1 cellular context compared by ENCODE assay signal in genomic region chr17:72386619-72387237, GRCh38.
TF ChIP-seq lines count a peak whose summit lies in the region.

No MANE protein-coding gene starts in this region.

TF ChIP-seq in HepG2, 621 proteins besides CTCF, POLR2A, EP300 and RAD21 (continued from another document and continues in another):
- TF ChIP-seq ZNF513 (CRISPR knock-in tag; conservative IDR thresholded peaks at IDR 0.05) (no peak), NR2F6 (IDR thresholded peaks at IDR 0.05) (peak; percentile 71), NR2F6 (CRISPR knock-in tag; IDR thresholded peaks at IDR 0.05) (0 out of 2 replicates have a peak, but pooled peaks have one; percentile 48), ARNT (IDR thresholded peaks at IDR 0.05) (no peak), ZNF484 (CRISPR knock-in tag; IDR thresholded peaks at IDR 0.05; ENCODE audit: borderline replicate concordance, low read depth) (no peak), KLF9 (CRISPR knock-in tag; IDR thresholded peaks at IDR 0.05; ENCODE audit: low read depth) (no peak), POLR2G (IDR thresholded peaks at IDR 0.05; ENCODE audit: low read depth, low read length) (no peak), RAD51 (IDR thresholded peaks at IDR 0.05; ENCODE audit: borderline replicate concordance) (no peak), ZFP62 (CRISPR knock-in tag; IDR thresholded peaks at IDR 0.05) (no peak), EED (CRISPR knock-in tag; IDR thresholded peaks at IDR 0.05) (no peak), DRAP1 (CRISPR knock-in tag; IDR thresholded peaks at IDR 0.05) (no peak), ZHX1 (CRISPR knock-in tag; IDR thresholded peaks at IDR 0.05; ENCODE audit: low read depth) (peak; percentile 75; the same call in 1 of the 2 replicates), ZNF510 (CRISPR knock-in tag; IDR thresholded peaks at IDR 0.05; ENCODE audit: low read depth) (no peak), ZNF790 (CRISPR knock-in tag; IDR thresholded peaks at IDR 0.05; ENCODE audit: borderline replicate concordance) (no peak), TCF7 (IDR thresholded peaks at IDR 0.05; ENCODE audit: low read depth) (peak; percentile 69), ARNT2 (CRISPR knock-in tag; IDR thresholded peaks at IDR 0.05; ENCODE audit: low read depth) (no peak), ZUFSP (CRISPR knock-in tag; IDR thresholded peaks at IDR 0.05; ENCODE audit: borderline replicate concordance) (no peak), ZEB1 (IDR thresholded peaks at IDR 0.05; ENCODE audit: insufficient replicate concordance, low read depth) (peak; percentile 40), SALL2 (CRISPR knock-in tag; IDR thresholded peaks at IDR 0.05) (peak; percentile 93), STAG1 (CRISPR knock-in tag; IDR thresholded peaks at IDR 0.05) (peak; percentile 28), PHF21A (CRISPR knock-in tag; IDR thresholded peaks at IDR 0.05) (peak; percentile 87), ZNF710 (CRISPR knock-in tag; IDR thresholded peaks at IDR 0.05; ENCODE audit: borderline replicate concordance) (peak; percentile 79), FOXJ3 (CRISPR knock-in tag; IDR thresholded peaks at IDR 0.05; ENCODE audit: borderline replicate concordance) (peak; percentile 88; the same call in 1 of the 2 replicates), ZNF44 (CRISPR knock-in tag; IDR thresholded peaks at IDR 0.05) (no peak), ELF4 (CRISPR knock-in tag; IDR thresholded peaks at IDR 0.05; ENCODE audit: borderline replicate concordance) (no peak), ZGPAT (CRISPR knock-in tag; IDR thresholded peaks at IDR 0.05) (peak; percentile 87), STAT5B (CRISPR knock-in tag; IDR thresholded peaks at IDR 0.05) (no peak), SOX5 (CRISPR knock-in tag; IDR thresholded peaks at IDR 0.05; ENCODE audit: borderline replicate concordance) (peak; percentile 82; the same call in 1 of the 2 replicates), ATF2 (CRISPR knock-in tag; IDR thresholded peaks at IDR 0.05) (no peak), MIXL1 (CRISPR knock-in tag; IDR thresholded peaks at IDR 0.05) (peak; percentile 60; the same call in 1 of the 2 replicates), ZNF607 (CRISPR knock-in tag; IDR thresholded peaks at IDR 0.05; ENCODE audit: borderline replicate concordance) (no peak), KLF6 (CRISPR knock-in tag; IDR thresholded peaks at IDR 0.05) (no peak), FOXK1 (CRISPR knock-in tag; IDR thresholded peaks at IDR 0.05; ENCODE audit: borderline replicate concordance, low read depth) (peak; percentile 88; the same call in 1 of the 2 replicates), HOXA5 (CRISPR knock-in tag; IDR thresholded peaks at IDR 0.05) (peak; percentile 86; the same call in 1 of the 2 replicates), SMC3 (IDR thresholded peaks at IDR 0.05; ENCODE audit: low read length) (no peak; the same call in 1 of the 2 replicates), ZNF180 (CRISPR knock-in tag; IDR thresholded peaks at IDR 0.05; ENCODE audit: borderline replicate concordance, low read depth) (no peak), NCOA1 (CRISPR knock-in tag; IDR thresholded peaks at IDR 0.05) (no peak), SP2 (CRISPR knock-in tag; IDR thresholded peaks at IDR 0.05) (no peak), HMG20B (CRISPR knock-in tag; conservative IDR thresholded peaks at IDR 0.05) (peak; percentile 69; the same call in 1 of the 2 replicates), CHD2 (IDR thresholded peaks at IDR 0.05; ENCODE audit: low read depth, low read length) (no peak), BRCA1 (CRISPR knock-in tag; IDR thresholded peaks at IDR 0.05) (no peak), ZFP41 (CRISPR knock-in tag; IDR thresholded peaks at IDR 0.05; ENCODE audit: borderline replicate concordance) (no peak), GTF2F1 (IDR thresholded peaks at IDR 0.05; ENCODE audit: low read length) (no peak), NR0B2 (CRISPR knock-in tag; IDR thresholded peaks at IDR 0.05) (no peak), SRSF4 (IDR thresholded peaks at IDR 0.05; ENCODE audit: low read depth, low read length, poor library complexity, severe bottlenecking) (no peak), GRHL1 (CRISPR knock-in tag; conservative IDR thresholded peaks at IDR 0.05) (no peak), ZNF558 (CRISPR knock-in tag; IDR thresholded peaks at IDR 0.05; ENCODE audit: borderline replicate concordance) (no peak), HNRNPUL1 (IDR thresholded peaks at IDR 0.05; ENCODE audit: low read depth, low read length) (no peak), ZNF496 (CRISPR knock-in tag; IDR thresholded peaks at IDR 0.05; ENCODE audit: insufficient replicate concordance) (no peak), ZC3H13 (CRISPR knock-in tag; IDR thresholded peaks at IDR 0.05) (peak; percentile 74), PBX2 (CRISPR knock-in tag; IDR thresholded peaks at IDR 0.05) (no peak), ZBTB1 (CRISPR knock-in tag; IDR thresholded peaks at IDR 0.05; ENCODE audit: borderline replicate concordance) (no peak), MYC (CRISPR knock-in tag; IDR thresholded peaks at IDR 0.05; ENCODE audit: borderline replicate concordance) (peak; percentile 53; the same call in 1 of the 2 replicates), DDIT3 (CRISPR knock-in tag; IDR thresholded peaks at IDR 0.05) (no peak), FOXK2 (IDR thresholded peaks at IDR 0.05) (no peak)
